Comparison of ENCODE assay signal across 1 cellular context in the genomic region with DNA sequence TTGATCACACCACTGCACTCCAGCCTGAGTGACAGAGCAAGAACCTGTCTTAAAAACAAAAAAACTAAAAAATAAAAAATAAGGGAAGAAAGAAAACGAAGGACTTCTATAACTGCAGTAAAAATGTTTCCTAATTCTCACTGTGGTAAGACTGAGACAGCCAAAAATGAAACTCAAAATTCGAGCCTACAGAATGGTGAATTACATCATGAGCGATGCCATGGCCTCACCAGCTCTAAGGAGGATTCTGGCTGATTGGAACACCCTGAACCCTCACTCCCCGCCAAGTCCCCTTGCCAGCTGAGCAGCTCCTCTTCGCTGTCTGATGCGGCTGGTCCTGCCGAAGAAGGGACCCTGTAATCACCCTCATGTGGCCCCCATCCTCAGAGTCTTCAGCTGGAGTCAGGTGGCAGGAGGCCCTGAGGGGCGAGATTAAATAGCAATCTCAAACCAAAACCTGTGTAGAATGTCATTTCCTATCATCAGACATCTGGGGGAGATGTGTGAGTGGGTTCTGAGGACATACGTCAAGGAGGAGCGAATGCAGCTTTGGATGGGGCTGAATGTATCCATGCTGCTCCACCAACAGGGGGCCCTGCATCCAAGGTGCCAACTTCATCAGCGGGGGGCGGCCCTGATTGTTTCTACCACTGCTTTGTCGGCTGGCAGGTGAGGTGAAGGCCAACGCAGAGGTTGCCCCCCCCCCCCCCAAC.
TF ChIP-seq lines count a peak whose summit lies in the region.

No MANE protein-coding gene starts in this region.

TF ChIP-seq in H1, 55 proteins besides CTCF, POLR2A, EP300 and RAD21 (continued from another document):
- TF ChIP-seq, protein P1, sequence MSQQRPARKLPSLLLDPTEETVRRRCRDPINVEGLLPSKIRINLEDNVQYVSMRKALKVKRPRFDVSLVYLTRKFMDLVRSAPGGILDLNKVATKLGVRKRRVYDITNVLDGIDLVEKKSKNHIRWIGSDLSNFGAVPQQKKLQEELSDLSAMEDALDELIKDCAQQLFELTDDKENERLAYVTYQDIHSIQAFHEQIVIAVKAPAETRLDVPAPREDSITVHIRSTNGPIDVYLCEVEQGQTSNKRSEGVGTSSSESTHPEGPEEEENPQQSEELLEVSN (IDR thresholded peaks at IDR 0.05), result peak; percentile 4; the same call in 1 of the 2 replicates
- TF ChIP-seq GTF2F1 (IDR thresholded peaks at IDR 0.05; ENCODE audit: borderline replicate concordance, low read depth, low read length) (no peak), HDAC6 (IDR thresholded peaks at IDR 0.05; ENCODE audit: low read depth, low read length) (no peak), SP2 (IDR thresholded peaks at IDR 0.05; ENCODE audit: low read length) (no peak), KDM4A (IDR thresholded peaks at IDR 0.05; ENCODE audit: low read depth, low read length, severe bottlenecking) (no peak)
